ENCODE assay signal across 13 cellular contexts in genomic region chr6:45454008-45454911, GRCh38.
A peak's percentile ranks its signal among the peaks of the same experiment; 100 is the strongest.
DNase-seq lines count a peak whose midpoint lies in the region; ATAC-seq and TF ChIP-seq lines count a peak whose summit lies in the region.
"Had no signal": no experiment of that assay in that cellular context is flagged by ENCODE, and none has a peak within 500 bp of the region (broad histone marks: within the 10 kb centered on the region; RNA-seq: fewer than 3 reads in every experiment).

No MANE protein-coding gene starts in this region.

- no peak for TF ChIP-seq EP300 in suprapubic skin (IDR thresholded peaks at IDR 0.05)

- no peak overlapping the region for H3K4me3 ChIP-seq in suprapubic skin
- H3K4me3 ChIP-seq: esophagus squamous epithelium, tibial nerve had no signal

- 76% methylated on average over 4 of the region's 4 CpGs for WGBS in suprapubic skin

- peak; percentile 87 for ATAC-seq in SK-N-SH treated with all-trans-retinoic acid at 6 μM for 48 hours
- ATAC-seq in GM18873 (IDR thresholded peaks at IDR 0.05; ENCODE audit: low FRiP score, unreplicated experiment): no peak

- TF ChIP-seq CTCF in Calu3 (IDR thresholded peaks at IDR 0.05; ENCODE audit: unreplicated experiment) (no peak), suprapubic skin (IDR thresholded peaks at IDR 0.05) (no peak)

- no peak overlapping the region for H3K4me3 Mint-ChIP-seq in activated naive CD8-positive, alpha-beta T cell
- H3K4me3 Mint-ChIP-seq in activated naive CD8-positive, alpha-beta T cell treated with anti-CD3 and anti-CD28 coated beads for 36 hours: no peak overlapping the region
- H3K4me3 Mint-ChIP-seq in Calu3 (ENCODE audit: low read depth, unreplicated experiment): no peak overlapping the region

- peaks cover 2% of the 10 kb centered on the region for H3K4me1 ChIP-seq in suprapubic skin

- no peaks in the 10 kb centered on the region for H3K9me3 ChIP-seq in suprapubic skin
- H3K9me3 ChIP-seq: esophagus squamous epithelium had no signal

- peak overlapping the region; percentile 22 for H3K27ac Mint-ChIP-seq in activated naive CD8-positive, alpha-beta T cell
- no peak overlapping the region for H3K27ac Mint-ChIP-seq in activated naive CD8-positive, alpha-beta T cell treated with anti-CD3 and anti-CD28 coated beads for 36 hours
- no peak overlapping the region for H3K27ac Mint-ChIP-seq in Calu3 (ENCODE audit: unreplicated experiment)

- DNase-seq in activated naive CD8-positive, alpha-beta T cell treated with anti-CD3 and anti-CD28 coated beads for 36 hours: no peak
- DNase-seq in fibroblast of peridontal ligament (ENCODE audit: extremely low read depth) (peak; percentile 89), Calu3 (no peak), RKO (ENCODE audit: low spot score) (no peak), suprapubic skin (ENCODE audit: low spot score in 2 of 2) (no peak)
- DNase-seq: activated CD8-positive, alpha-beta memory T cell treated with anti-CD3 and anti-CD28 coated beads, Interleukin-2, amount 50 U/mL, for 4 hours; esophagus squamous epithelium; NCI-H1417 treated with DMSO at 0.1 percent for 48 hours; retina had no signal

- no peaks in the 10 kb centered on the region for H3K27me3 Mint-ChIP-seq in activated naive CD8-positive, alpha-beta T cell
- H3K27me3 Mint-ChIP-seq in activated naive CD8-positive, alpha-beta T cell treated with anti-CD3 and anti-CD28 coated beads for 36 hours: no peaks in the 10 kb centered on the region
- no peaks in the 10 kb centered on the region for H3K27me3 Mint-ChIP-seq in Calu3 (ENCODE audit: unreplicated experiment)

- BruUV-seq in Calu3 (replicated peaks; lab: Mats Ljungman, UMichigan): no TSS peak

- intact Hi-C loops in Calu3 (cut with micrococcal nuclease; ENCODE audit: unreplicated experiment): no loop called here

- no peaks in the 10 kb centered on the region for H3K27me3 ChIP-seq in suprapubic skin
- H3K27me3 ChIP-seq: esophagus squamous epithelium, tibial nerve had no signal

- CTCF ChIA-PET in Calu3 (lab: Charles Lee): interaction anchor here (1.4 kb wide), 1 partner anchor 10 kb away, joined by 5 read pairs; no protein-coding TSS in a partner anchor

- no peaks in the 10 kb centered on the region for H3K9me3 Mint-ChIP-seq in activated naive CD8-positive, alpha-beta T cell (ENCODE audit: low read depth)
- H3K9me3 Mint-ChIP-seq in activated naive CD8-positive, alpha-beta T cell treated with anti-CD3 and anti-CD28 coated beads for 36 hours: no peaks in the 10 kb centered on the region
- no peaks in the 10 kb centered on the region for H3K9me3 Mint-ChIP-seq in Calu3 (ENCODE audit: low read depth, unreplicated experiment)

- H3K36me3 ChIP-seq in suprapubic skin: no peaks in the 10 kb centered on the region
- H3K36me3 ChIP-seq: esophagus squamous epithelium had no signal

- TF ChIP-seq POLR2A in suprapubic skin (IDR thresholded peaks at IDR 0.05): no peak

- H3K27ac ChIP-seq in suprapubic skin: no peak overlapping the region
- H3K27ac ChIP-seq: esophagus squamous epithelium had no signal

- peaks cover 28% of the 10 kb centered on the region for H3K36me3 Mint-ChIP-seq in activated naive CD8-positive, alpha-beta T cell
- H3K36me3 Mint-ChIP-seq in activated naive CD8-positive, alpha-beta T cell treated with anti-CD3 and anti-CD28 coated beads for 36 hours: peaks cover 30% of the 10 kb centered on the region
- no peaks in the 10 kb centered on the region for H3K36me3 Mint-ChIP-seq in Calu3 (ENCODE audit: insufficient read depth, unreplicated experiment)

- H3K4me1 Mint-ChIP-seq in activated naive CD8-positive, alpha-beta T cell (ENCODE audit: low read depth): peaks cover 56% of the 10 kb centered on the region
- H3K4me1 Mint-ChIP-seq in activated naive CD8-positive, alpha-beta T cell treated with anti-CD3 and anti-CD28 coated beads for 36 hours: peaks cover 35% of the 10 kb centered on the region
- peaks cover 15% of the 10 kb centered on the region for H3K4me1 Mint-ChIP-seq in Calu3 (ENCODE audit: low read depth, unreplicated experiment)

TF ChIP-seq in SK-N-SH treated with all-trans-retinoic acid at 6 μM for 48 hours, 23 proteins besides CTCF, POLR2A, EP300 and RAD21:
- TF ChIP-seq PPARA (CRISPR knock-in tag; IDR thresholded peaks at IDR 0.05; ENCODE audit: borderline replicate concordance) (no peak), RARB (CRISPR knock-in tag; IDR thresholded peaks at IDR 0.05) (no peak), ISL1 (CRISPR knock-in tag; IDR thresholded peaks at IDR 0.05) (no peak), BACH2 (CRISPR knock-in tag; IDR thresholded peaks at IDR 0.05; ENCODE audit: borderline replicate concordance) (no peak), TCF4 (CRISPR knock-in tag; IDR thresholded peaks at IDR 0.05; ENCODE audit: borderline replicate concordance) (no peak), POU6F1 (CRISPR knock-in tag; IDR thresholded peaks at IDR 0.05; ENCODE audit: borderline replicate concordance, low read depth) (no peak)
